ENCODE assay signal across 10 cellular contexts in the genomic region with DNA sequence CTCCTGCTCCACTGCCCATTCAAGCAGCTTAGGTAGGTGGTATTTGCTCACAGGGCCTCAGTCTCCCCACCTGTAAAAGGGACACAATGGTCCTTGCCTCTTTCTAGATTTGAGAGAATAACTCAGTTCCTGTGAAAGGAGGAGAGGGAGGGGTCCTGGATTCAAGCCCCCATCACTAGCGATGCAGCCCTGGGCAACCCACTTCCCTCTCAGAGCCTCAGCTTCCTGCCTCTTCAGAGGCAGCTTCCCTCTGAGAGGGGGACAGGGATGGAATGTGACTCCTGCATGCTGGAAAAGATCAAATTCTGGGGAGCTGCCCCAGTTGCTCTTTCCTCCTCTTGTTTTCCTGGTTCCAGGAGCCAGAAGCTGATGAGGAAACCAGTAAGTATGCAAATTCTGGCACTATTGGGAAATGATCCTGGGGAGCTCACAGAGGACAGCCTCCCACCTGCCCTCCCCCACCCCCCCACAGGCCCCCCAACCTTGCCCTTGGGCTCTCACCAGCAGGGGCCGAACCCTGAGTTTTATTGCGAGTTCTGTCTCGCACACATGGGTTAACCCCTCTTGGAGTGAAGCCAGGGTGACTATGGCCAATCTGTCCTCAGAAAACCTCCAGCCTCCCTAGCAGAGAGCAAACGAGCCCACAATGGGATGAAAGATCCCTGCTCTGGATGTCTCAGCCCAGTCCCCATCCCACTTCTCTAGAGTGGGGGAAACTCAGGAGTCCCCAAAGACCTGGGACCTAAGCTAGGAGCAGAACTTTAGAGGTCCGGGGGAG. TPM values are rescaled to one million over a fixed set of nuclear protein-coding genes. Genes with fewer than 3 reads are reported as not detected.
A peak's percentile ranks its signal among the peaks of the same experiment; 100 is the strongest.
DNase-seq lines count a peak whose midpoint lies in the region; ATAC-seq lines count a peak whose summit lies in the region.
"Had no signal": no experiment of that assay in that cellular context is flagged by ENCODE, and none has a peak within 500 bp of the region (broad histone marks: within the 10 kb centered on the region; RNA-seq: fewer than 3 reads in every experiment).

No MANE protein-coding gene starts in this region.

- H3K27me3 ChIP-seq in BLaER1 = no peaks in the 10 kb centered on the region
- H3K27me3 ChIP-seq in esophagus (ENCODE audit: control insufficient read depth in 1 of 2, insufficient read depth in 2 of 2, low read length in 2 of 2) = no peaks in the 10 kb centered on the region

- POLR2A ChIA-PET in naive thymus-derived CD8-positive, alpha-beta T cell (lab: Charles Lee) = interaction anchor here (0.6 to 5.0 kb wide), 7 partner anchors 10 to 200 kb away, joined by 3 to 110 read pairs (median 13); partner anchors contain the start of genes MEAF6 and ZC3H12A

- peaks cover 18 to 35% (median 26%) of the 10 kb centered on the region in 4 donors for H3K4me1 Mint-ChIP-seq in naive thymus-derived CD8-positive, alpha-beta T cell

- WGBS in esophagus, 2 donors = 33 to 49% methylated on average over 5 to 6 of the region's 6 CpGs

- H3K4me3 ChIP-seq in BLaER1 = no peak overlapping the region
- H3K4me3 ChIP-seq in esophagus (ENCODE audit: low read depth in 1 of 2, low read length in 2 of 2) = no peak overlapping the region

- H3K36me3 ChIP-seq in BLaER1 (peaks cover 79% of the 10 kb centered on the region), esophagus (ENCODE audit: control insufficient read depth in 2 of 2, insufficient read depth in 2 of 2, low read length in 1 of 2) (peaks cover 23 to 34% of the 10 kb centered on the region in 2 donors)

- peak overlapping the region; percentile 36 for H3K9ac ChIP-seq in BLaER1

- peaks cover 48% of the 10 kb centered on the region for H4K20me1 ChIP-seq in BLaER1

- no peaks in the 10 kb centered on the region for H3K9me3 Mint-ChIP-seq in naive thymus-derived CD8-positive, alpha-beta T cell

- H3K4me3 Mint-ChIP-seq in naive thymus-derived CD8-positive, alpha-beta T cell = no peak overlapping the region

- no peaks in the 10 kb centered on the region for H3K27me3 Mint-ChIP-seq in naive thymus-derived CD8-positive, alpha-beta T cell

- peaks cover 26% of the 10 kb centered on the region for H3K4me1 ChIP-seq in BLaER1
- H3K4me1 ChIP-seq in esophagus (ENCODE audit: control insufficient read depth in 2 of 2, insufficient read depth in 2 of 2, low read length in 1 of 2) = peaks cover 4 to 13% of the 10 kb centered on the region in 2 donors

- H3K36me3 Mint-ChIP-seq in naive thymus-derived CD8-positive, alpha-beta T cell = peaks cover 0 to 52% (median 11%) of the 10 kb centered on the region in 3 donors

- DNase-seq in NCI-H69 (lab: John Stamatoyannopoulos, UW) (peak; percentile 61), cerebellar cortex (ENCODE audit: low spot score) (no peak)
- DNase-seq in naive thymus-derived CD8-positive, alpha-beta T cell = no peak
- DNase-seq in central memory CD4-positive, alpha-beta T cell = no peak
- no peak for DNase-seq in activated CD4-positive, alpha-beta T cell treated with anti-CD3 and anti-CD28 coated beads, Interleukin-2, amount 50 U/mL, for 48 hours
- DNase-seq: NCI-H510A, nucleus accumbens had no signal

- ATAC-seq in naive thymus-derived CD8-positive, alpha-beta T cell = no peak
- ATAC-seq in GM21360 (IDR thresholded peaks at IDR 0.05; ENCODE audit: unreplicated experiment) = no peak

- H3K9me3 ChIP-seq in BLaER1 = no peaks in the 10 kb centered on the region
- H3K9me3 ChIP-seq in esophagus (ENCODE audit: control insufficient read depth in 2 of 2, insufficient read depth in 1 of 2, low read depth in 1 of 2, low read length in 1 of 2) = no peaks in the 10 kb centered on the region

- peak overlapping the region in 9 of 10 donors; percentile 14 to 88 (median 66) for H3K27ac Mint-ChIP-seq in naive thymus-derived CD8-positive, alpha-beta T cell

- H3K27ac ChIP-seq in BLaER1 (peak overlapping the region; percentile 40), esophagus (ENCODE audit: low read depth in 2 of 2, low read length in 1 of 2) (peak overlapping the region; percentile 50 to 87)

- peak overlapping the region; percentile 73 for H3K4me2 ChIP-seq in BLaER1

RNA-seq across cellular contexts. Expression of gene ZC3H12A, which starts 11.7 kb away (rescaled TPM):
- polyA plus RNA-seq in esophagus = 10 to 100 TPM; 17.6 to 25.3 TPM
- 10 to 100 TPM; 39.5 to 45.3 TPM for total RNA-seq in naive thymus-derived CD8-positive, alpha-beta T cell
- polyA plus RNA-seq in naive thymus-derived CD8-positive, alpha-beta T cell = 10 to 100 TPM in 1 of 3 donors, 1 to 10 TPM in 2; 1.5 to 10.0 (median 3.1) TPM

RNA-seq across cellular contexts. Expression of gene MEAF6, which starts 28.5 kb away (rescaled TPM):
- 10 to 100 TPM; 28.8 to 33.9 TPM for polyA plus RNA-seq in esophagus
- total RNA-seq in naive thymus-derived CD8-positive, alpha-beta T cell = 10 to 100 TPM; 93.8 to 99.3 TPM
- polyA plus RNA-seq in naive thymus-derived CD8-positive, alpha-beta T cell = 100 to 1,000 TPM; 118 to 184 (median 154) TPM
